In the genomic region with DNA sequence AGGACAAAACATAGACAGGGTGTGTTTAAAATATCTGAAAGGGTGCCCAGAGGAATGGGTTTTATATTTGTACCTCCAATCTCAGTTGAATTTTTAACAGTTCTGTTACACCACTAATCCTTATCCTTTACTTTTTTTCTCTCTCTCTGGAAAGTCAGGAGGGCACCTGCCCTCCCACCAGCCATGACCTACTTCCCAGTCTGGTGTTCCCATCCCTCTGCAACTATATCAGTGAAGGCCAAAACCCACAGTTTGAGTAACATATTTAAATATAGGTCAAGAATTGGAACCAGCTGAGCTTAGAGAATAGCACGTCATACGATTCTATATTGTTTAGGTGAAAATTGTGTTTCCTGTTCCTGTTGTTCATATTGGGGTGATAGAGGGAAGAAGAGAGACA, we compare ENCODE assay signal across 19 cellular contexts.
A peak's percentile ranks its signal among the peaks of the same experiment; 100 is the strongest.
DNase-seq lines count a peak whose midpoint lies in the region; ATAC-seq and TF ChIP-seq lines count a peak whose summit lies in the region.
"Had no signal": no experiment of that assay in that cellular context is flagged by ENCODE, and none has a peak within 500 bp of the region (broad histone marks: within the 10 kb centered on the region; RNA-seq: fewer than 3 reads in every experiment).

No MANE protein-coding gene starts in this region.

- no peaks in the 10 kb centered on the region for H4K20me1 ChIP-seq in neural progenitor cell (ENCODE audit: low read depth)
- H4K20me1 ChIP-seq: BLaER1 treated with 17β-estradiol and CSF1 and Interleukin-3, amounts not matched to agents 10 nM and 100 nM had no signal

- no peak overlapping the region for H3K14ac ChIP-seq in trophoblast cell (ENCODE audit: low read length)

- no peak overlapping the region for H3K9ac ChIP-seq in neural progenitor cell
- no peak overlapping the region for H3K9ac ChIP-seq in trophoblast cell (ENCODE audit: low read length)
- H3K9ac ChIP-seq: BLaER1 treated with 17β-estradiol and CSF1 and Interleukin-3, amounts not matched to agents 10 nM and 100 nM had no signal

- H3K27ac Mint-ChIP-seq in neural progenitor cell: peak overlapping the region; percentile 81
- H3K27ac Mint-ChIP-seq: B cell; CD4-positive, alpha-beta T cell; CD8-positive, alpha-beta T cell had no signal

- in situ Hi-C loops in G401 (cut with HindIII; ENCODE audit: low sequenced_read_pairs): no loop called here

- no peaks in the 10 kb centered on the region for H3K36me3 Mint-ChIP-seq in neural progenitor cell
- H3K36me3 Mint-ChIP-seq: CD8-positive, alpha-beta T cell had no signal

- H3F3A ChIP-seq in neural progenitor cell (ENCODE audit: low read depth): no peaks in the 10 kb centered on the region

- H3K4me1 Mint-ChIP-seq in neural progenitor cell: peaks cover 49% of the 10 kb centered on the region
- H3K4me1 Mint-ChIP-seq: B cell had no signal

- ATAC-seq in lower lobe of right lung: no peak
- ATAC-seq: A549; CD8-positive, alpha-beta T cell; GM12878 had no signal

- H3K36me3 ChIP-seq in neural progenitor cell (no peaks in the 10 kb centered on the region), trophoblast cell (ENCODE audit: control insufficient read depth in 1 of 2, insufficient read depth in 2 of 2, low read length in 2 of 2) (no peaks in the 10 kb centered on the region), lower lobe of right lung (no peaks in the 10 kb centered on the region)
- H3K36me3 ChIP-seq: BLaER1 treated with 17β-estradiol and CSF1 and Interleukin-3, amounts not matched to agents 10 nM and 100 nM had no signal

- H3K9me3 ChIP-seq in neural progenitor cell (ENCODE audit: low read depth) (no peaks in the 10 kb centered on the region), trophoblast cell (ENCODE audit: insufficient read depth, low read depth, low read length) (no peaks in the 10 kb centered on the region), lower lobe of right lung (no peaks in the 10 kb centered on the region)
- H3K9me3 ChIP-seq: BLaER1 treated with 17β-estradiol and CSF1 and Interleukin-3, amounts not matched to agents 10 nM and 100 nM; Caco-2 had no signal

- DNase-seq in G401 (ENCODE audit: low spot score) (peak; percentile 76), cerebellar cortex (ENCODE audit: low spot score) (peak; percentile 66), neural progenitor cell (ENCODE audit: low spot score) (no peak), trophoblast cell (no peak), lower lobe of right lung (no peak), NCI-H748 (lab: John Stamatoyannopoulos, UW; ENCODE audit: unreplicated experiment) (no peak)
- DNase-seq: AML-193; Caco-2; Calu3; CD4-positive, alpha-beta T cell; CD8-positive, alpha-beta T cell; DMS79 treated with DMSO at 0.1 percent for 48 hours; GDM1 had no signal

- intact Hi-C loops in lower lobe of right lung (cut with DNase I): no loop called here

- no peak overlapping the region for H2BK5ac ChIP-seq in trophoblast cell (ENCODE audit: low read depth, low read length, poor library complexity)

- no peak overlapping the region for H3K4me2 ChIP-seq in neural progenitor cell
- H3K4me2 ChIP-seq in trophoblast cell (ENCODE audit: low read length): no peak overlapping the region
- H3K4me2 ChIP-seq: A549; BLaER1 treated with 17β-estradiol and CSF1 and Interleukin-3, amounts not matched to agents 10 nM and 100 nM had no signal

- H2AFZ ChIP-seq in neural progenitor cell (replicated peaks) (no peak overlapping the region), trophoblast cell (ENCODE audit: insufficient read depth, low read length, poor library complexity) (no peak overlapping the region)

- H3K9me3 Mint-ChIP-seq in neural progenitor cell: peaks cover 4% of the 10 kb centered on the region
- H3K9me3 Mint-ChIP-seq: CD4-positive, alpha-beta T cell; CD8-positive, alpha-beta T cell had no signal

- no peak overlapping the region for H3K27ac ChIP-seq in neural progenitor cell
- H3K27ac ChIP-seq in trophoblast cell (ENCODE audit: low read depth, low read length): no peak overlapping the region
- H3K27ac ChIP-seq in lower lobe of right lung: no peak overlapping the region
- H3K27ac ChIP-seq: 22Rv1; A549; BLaER1 treated with 17β-estradiol and CSF1 and Interleukin-3, amounts not matched to agents 10 nM and 100 nM; C4-2B had no signal

- H3K23ac ChIP-seq in trophoblast cell (ENCODE audit: low read length): no peak overlapping the region

- H3K4me3 ChIP-seq in neural progenitor cell: no peak overlapping the region
- H3K4me3 ChIP-seq in trophoblast cell (ENCODE audit: low read depth, low read length): no peak overlapping the region
- H3K4me3 ChIP-seq in lower lobe of right lung: no peak overlapping the region
- H3K4me3 ChIP-seq: A549; BLaER1 treated with 17β-estradiol and CSF1 and Interleukin-3, amounts not matched to agents 10 nM and 100 nM; GM12878 had no signal

- H3K27me3 ChIP-seq in neural progenitor cell (no peaks in the 10 kb centered on the region), trophoblast cell (ENCODE audit: insufficient read depth, low read length) (no peaks in the 10 kb centered on the region), lower lobe of right lung (ENCODE audit: low read depth) (no peaks in the 10 kb centered on the region)
- H3K27me3 ChIP-seq: BLaER1 treated with 17β-estradiol and CSF1 and Interleukin-3, amounts not matched to agents 10 nM and 100 nM had no signal

- no peak overlapping the region for H3K4me3 Mint-ChIP-seq in neural progenitor cell
- H3K4me3 Mint-ChIP-seq: B cell; CD4-positive, alpha-beta T cell; CD8-positive, alpha-beta T cell had no signal

- peaks cover 2% of the 10 kb centered on the region for H3K27me3 Mint-ChIP-seq in neural progenitor cell (ENCODE audit: insufficient read depth, low read depth)

- no peak for TF ChIP-seq CTCF in neural progenitor cell (IDR thresholded peaks at IDR 0.05)
- no peak for TF ChIP-seq CTCF in lower lobe of right lung (IDR thresholded peaks at IDR 0.05)

- no peak overlapping the region for H4K12ac ChIP-seq in trophoblast cell (ENCODE audit: low read depth, low read length)

- H3K18ac ChIP-seq in trophoblast cell (ENCODE audit: low read length): no peak overlapping the region

- H3K4me1 ChIP-seq in neural progenitor cell: peaks cover 27% of the 10 kb centered on the region
- no peaks in the 10 kb centered on the region for H3K4me1 ChIP-seq in trophoblast cell (ENCODE audit: control insufficient read depth in 1 of 2, insufficient read depth in 2 of 2, low read length in 2 of 2)
- H3K4me1 ChIP-seq in lower lobe of right lung: no peaks in the 10 kb centered on the region
- H3K4me1 ChIP-seq: A549, Caco-2 had no signal

- no peak overlapping the region for H4K91ac ChIP-seq in trophoblast cell (ENCODE audit: low read depth, low read length)

- no peak overlapping the region for H2BK12ac ChIP-seq in trophoblast cell (ENCODE audit: low read length)

- no peak overlapping the region for H2AK5ac ChIP-seq in trophoblast cell (ENCODE audit: low read length)

- H4K8ac ChIP-seq in trophoblast cell (ENCODE audit: low read depth, low read length): no peak overlapping the region

- WGBS in trophoblast cell (ENCODE audit: extremely low coverage, insufficient coverage, insufficient read length): no CpG with 5 or more reads among the region's 2 CpGs

- no peaks in the 10 kb centered on the region for H3K79me1 ChIP-seq in trophoblast cell (ENCODE audit: low read length)

- H3K4ac ChIP-seq in trophoblast cell (ENCODE audit: low read depth, low read length): no peak overlapping the region

- H2BK120ac ChIP-seq in trophoblast cell (ENCODE audit: insufficient read depth, low read length, poor library complexity): no peak overlapping the region

- H3K79me2 ChIP-seq in neural progenitor cell (ENCODE audit: low read depth) (no peaks in the 10 kb centered on the region), trophoblast cell (ENCODE audit: control insufficient read depth, insufficient read depth, low read length, poor library complexity) (no peaks in the 10 kb centered on the region)

Comparison
In these comparisons a context has a peak if more than half of its experiments do, and no peak if none do; other contexts are left out.
1. DNase-seq: peak in G401 (single experiment) and cerebellar cortex (single experiment); none in neural progenitor cell (single experiment), trophoblast cell (0 of 2), lower lobe of right lung (single experiment) and NCI-H748 (single experiment).